In genomic region chr4:182873726-182874125, GRCh38 we compare ENCODE assay signal across 15 cellular contexts. TPM values are rescaled to one million over a fixed set of nuclear protein-coding genes. Genes with fewer than 3 reads are reported as not detected.
DNase-seq lines count a peak whose midpoint lies in the region; ATAC-seq, FAIRE-seq and TF ChIP-seq lines count a peak whose summit lies in the region.
"Had no signal": no experiment of that assay in that cellular context is flagged by ENCODE, and none has a peak within 500 bp of the region (broad histone marks: within the 10 kb centered on the region; RNA-seq: fewer than 3 reads in every experiment).

No MANE protein-coding gene starts in this region.

- no peaks in the 10 kb centered on the region for H3K9me2 ChIP-seq in DOHH2 (replicated peaks; ENCODE audit: control insufficient read depth, low read length)

- H3K27ac Mint-ChIP-seq in brain (peak overlapping the region in 3 of 5 experiments; percentile 13 to 78 (median 17)), neural crest cell (ENCODE audit: unreplicated experiment) (peak overlapping the region; percentile 73)
- H3K27ac Mint-ChIP-seq in stimulated activated naive CD8-positive, alpha-beta T cell treated with anti-CD3 and anti-CD28 coated beads, Interleukin-15, amount 100 ng/mL, for 72 hours: no peak overlapping the region
- H3K27ac Mint-ChIP-seq: HFFc6 had no signal

- BruUV-seq in A673 (replicated peaks; lab: Mats Ljungman, UMichigan): no TSS peak

- 96 to 97% (median 96%) methylated on average over 13 of the region's 13 CpGs for WGBS in small intestine, 3 donors

- H3K36me3 Mint-ChIP-seq in brain (peaks cover 4% of the 10 kb centered on the region), neural crest cell (ENCODE audit: low read depth) (no peaks in the 10 kb centered on the region)

- no peak for TF ChIP-seq CTCF in A673 (conservative IDR thresholded peaks at IDR 0.05; ENCODE audit: low read depth, low read length)
- TF ChIP-seq CTCF in DOHH2 (IDR thresholded peaks at IDR 0.05; ENCODE audit: low read depth, low read length, poor library complexity, severe bottlenecking): no peak
- TF ChIP-seq CTCF in brain (conservative IDR thresholded peaks at IDR 0.05): no peak
- no peak for TF ChIP-seq CTCF in neural crest cell (conservative IDR thresholded peaks at IDR 0.05)

- H3K4me2 ChIP-seq in DOHH2 (ENCODE audit: low read length): peak overlapping the region; percentile 55

- no peak overlapping the region for H3K4me3 Mint-ChIP-seq in brain
- no peak overlapping the region for H3K4me3 Mint-ChIP-seq in neural crest cell
- no peak overlapping the region for H3K4me3 Mint-ChIP-seq in stimulated activated naive CD8-positive, alpha-beta T cell treated with anti-CD3 and anti-CD28 coated beads, Interleukin-15, amount 100 ng/mL, for 72 hours
- H3K4me3 Mint-ChIP-seq: HFFc6 had no signal

- POLR2A ChIA-PET in A673 (lab: Charles Lee; ENCODE audit: low non-redundant PET): no interaction called here

- no peaks in the 10 kb centered on the region for H3K36me3 ChIP-seq in A673 (ENCODE audit: insufficient read depth, low read length, poor library complexity, severe bottlenecking)
- H3K36me3 ChIP-seq in DOHH2 (ENCODE audit: control insufficient read depth, low read length): no peaks in the 10 kb centered on the region
- no peaks in the 10 kb centered on the region for H3K36me3 ChIP-seq in small intestine (ENCODE audit: control insufficient read depth in 2 of 2, insufficient read depth in 2 of 2, low read length in 2 of 2)
- H3K36me3 ChIP-seq: BE2C had no signal

- H3K9me3 ChIP-seq in A673 (ENCODE audit: low read depth, low read length, poor library complexity, severe bottlenecking): no peaks in the 10 kb centered on the region
- no peaks in the 10 kb centered on the region for H3K9me3 ChIP-seq in DOHH2 (ENCODE audit: control insufficient read depth, insufficient read depth, low read length)
- no peaks in the 10 kb centered on the region for H3K9me3 ChIP-seq in small intestine (ENCODE audit: control insufficient read depth, low read depth)
- H3K9me3 ChIP-seq: BE2C had no signal

- no peak for ATAC-seq in stimulated activated naive CD8-positive, alpha-beta T cell treated with anti-CD3 and anti-CD28 coated beads, Interleukin-15, amount 100 ng/mL, for 72 hours
- ATAC-seq in GM19023 (IDR thresholded peaks at IDR 0.05; ENCODE audit: unreplicated experiment): no peak

- CTCF ChIA-PET in A673 (lab: Charles Lee): no interaction called here

- no peak for FAIRE-seq in small intestine (lab: Jason Lieb, UNC)
- FAIRE-seq: A204.1, GM12892 had no signal

- no peak for DNase-seq in A673 (ENCODE audit: low spot score)
- DNase-seq in neural crest cell (ENCODE audit: low read depth, low spot score): no peak
- no peak for DNase-seq in NCI-H524 (lab: John Stamatoyannopoulos, UW)
- no peak for DNase-seq in stimulated activated naive CD8-positive, alpha-beta T cell treated with anti-CD3 and anti-CD28 coated beads, Interleukin-15, amount 100 ng/mL, for 72 hours
- no peak for DNase-seq in small intestine
- DNase-seq: BE2C, GDM1, HCEC 1CT, HFFc6 had no signal

- H3K27me3 Mint-ChIP-seq in brain (no peaks in the 10 kb centered on the region), neural crest cell (ENCODE audit: low read depth) (no peaks in the 10 kb centered on the region)
- H3K27me3 Mint-ChIP-seq in stimulated activated naive CD8-positive, alpha-beta T cell treated with anti-CD3 and anti-CD28 coated beads, Interleukin-15, amount 100 ng/mL, for 72 hours: no peaks in the 10 kb centered on the region

- intact Hi-C loops in A673 (cut with micrococcal nuclease; ENCODE audit: unreplicated experiment): loop anchor here (1.0 kb wide), 1 partner anchor 37 kb away; no protein-coding TSS in a partner anchor

- no peak overlapping the region for H3K4me3 ChIP-seq in A673 (ENCODE audit: low read depth, low read length, poor library complexity, severe bottlenecking)
- H3K4me3 ChIP-seq in DOHH2 (ENCODE audit: low read length): peak overlapping the region; percentile 56
- no peak overlapping the region for H3K4me3 ChIP-seq in small intestine (ENCODE audit: low read depth in 1 of 2, low read length in 2 of 2)

- H3K27me3 ChIP-seq in A673 (replicated peaks; ENCODE audit: insufficient read depth, low read depth, low read length, poor library complexity): no peaks in the 10 kb centered on the region
- H3K27me3 ChIP-seq in DOHH2 (ENCODE audit: control insufficient read depth, low read length): peaks cover 19% of the 10 kb centered on the region
- H3K27me3 ChIP-seq in small intestine (ENCODE audit: control insufficient read depth in 2 of 2, insufficient read depth in 2 of 2, low read length in 2 of 2): no peaks in the 10 kb centered on the region
- H3K27me3 ChIP-seq: BE2C had no signal

- H3K79me2 ChIP-seq in DOHH2 (ENCODE audit: control insufficient read depth, low read length): no peaks in the 10 kb centered on the region

- peaks cover 3% of the 10 kb centered on the region; the same call in 1 of the 2 replicates for H4K20me1 ChIP-seq in DOHH2 (ENCODE audit: control insufficient read depth, insufficient read depth, low read depth, low read length)

- H3F3A ChIP-seq in DOHH2 (ENCODE audit: control insufficient read depth, insufficient read depth): peaks cover 6% of the 10 kb centered on the region; the same call in 1 of the 2 replicates

- H3K27ac ChIP-seq in A673 (ENCODE audit: low read depth, low read length, poor library complexity, severe bottlenecking): peak overlapping the region; percentile 66
- H3K27ac ChIP-seq in DOHH2 (ENCODE audit: low read depth, low read length): peak overlapping the region; percentile 40
- H3K27ac ChIP-seq in small intestine (ENCODE audit: low read depth in 1 of 2, low read length in 1 of 2): no peak overlapping the region
- H3K27ac ChIP-seq: HL-60 had no signal

- H3K4me1 ChIP-seq in A673 (ENCODE audit: insufficient read depth, low read length, poor library complexity, severe bottlenecking) (peaks cover 40% of the 10 kb centered on the region), DOHH2 (ENCODE audit: control insufficient read depth, low read length) (peaks cover 23% of the 10 kb centered on the region), small intestine (ENCODE audit: control insufficient read depth in 2 of 2, insufficient read depth in 1 of 2, low read depth in 1 of 2, low read length in 1 of 2) (no peaks in the 10 kb centered on the region)
- H3K4me1 ChIP-seq: BE2C had no signal

- H3K4me1 Mint-ChIP-seq in brain: peaks cover 35% of the 10 kb centered on the region
- H3K4me1 Mint-ChIP-seq in neural crest cell: peaks cover 58% of the 10 kb centered on the region
- H3K4me1 Mint-ChIP-seq in stimulated activated naive CD8-positive, alpha-beta T cell treated with anti-CD3 and anti-CD28 coated beads, Interleukin-15, amount 100 ng/mL, for 72 hours: no peaks in the 10 kb centered on the region

- no peaks in the 10 kb centered on the region for H3K9me3 Mint-ChIP-seq in brain
- no peaks in the 10 kb centered on the region for H3K9me3 Mint-ChIP-seq in neural crest cell
- no peaks in the 10 kb centered on the region for H3K9me3 Mint-ChIP-seq in stimulated activated naive CD8-positive, alpha-beta T cell treated with anti-CD3 and anti-CD28 coated beads, Interleukin-15, amount 100 ng/mL, for 72 hours
- H3K9me3 Mint-ChIP-seq: HFFc6 had no signal

RNA-seq across cellular contexts. Expression of gene DCTD, which starts 43.5 kb away (rescaled TPM):
- total RNA-seq in A673 (2021) (65.9 and 72.7 TPM in 2 replicates), neural crest cell (120 and 122 TPM in 2 replicates)
- polyA plus RNA-seq in brain (ENCODE audit: insufficient read depth, low read depth, low replicate concordance) (65.7 TPM), small intestine (10 to 100 TPM; 17.9 to 64.8 (median 30.3) TPM)

Comparison
In these comparisons a context has a peak if more than half of its experiments do, and no peak if none do; other contexts are left out.
1. H3K27ac ChIP-seq: peak in A673 (single experiment) and DOHH2 (single experiment); none in small intestine (0 of 2).
2. H3K27ac Mint-ChIP-seq: peak in brain (3 of 5) and neural crest cell (single experiment); none in stimulated activated naive CD8-positive, alpha-beta T cell treated with anti-CD3 and anti-CD28 coated beads, Interleukin-15, amount 100 ng/mL, for 72 hours (0 of 2).